Comparison of ENCODE assay signal across 12 cellular contexts in genomic region chrX:150324035-150324728, GRCh38. TPM values are rescaled to one million over a fixed set of nuclear protein-coding genes. Genes with fewer than 3 reads are reported as not detected.
DNase-seq lines count a peak whose midpoint lies in the region; ATAC-seq, FAIRE-seq and TF ChIP-seq lines count a peak whose summit lies in the region.
"Had no signal": no experiment of that assay in that cellular context is flagged by ENCODE, and none has a peak within 500 bp of the region (broad histone marks: within the 10 kb centered on the region; RNA-seq: fewer than 3 reads in every experiment).

No MANE protein-coding gene starts in this region.

- BruUV-seq in endothelial cell of umbilical vein (replicated peaks; lab: Mats Ljungman, UMichigan), result no TSS peak

- H3K4me2 ChIP-seq in endothelial cell of umbilical vein (ENCODE audit: insufficient read depth, low read length), result no peak overlapping the region
- H3K4me2 ChIP-seq in trophoblast cell (ENCODE audit: low read length), result no peak overlapping the region

- H3K9ac ChIP-seq in endothelial cell of umbilical vein (replicated peaks; ENCODE audit: extremely low read depth, insufficient read depth, low read length) (no peak overlapping the region), trophoblast cell (ENCODE audit: low read length) (no peak overlapping the region)

- H2AFZ ChIP-seq in endothelial cell of umbilical vein (ENCODE audit: low read depth, low read length) (no peak overlapping the region), trophoblast cell (ENCODE audit: insufficient read depth, low read length, poor library complexity) (no peak overlapping the region)

- no peak overlapping the region for H2BK5ac ChIP-seq in trophoblast cell (ENCODE audit: low read depth, low read length, poor library complexity)

- H3K79me1 ChIP-seq in trophoblast cell (ENCODE audit: low read length), result no peaks in the 10 kb centered on the region

- H2BK120ac ChIP-seq in trophoblast cell (ENCODE audit: insufficient read depth, low read length, poor library complexity), result no peak overlapping the region

- H3K4ac ChIP-seq in trophoblast cell (ENCODE audit: low read depth, low read length), result no peak overlapping the region

- intact Hi-C loops in endothelial cell of umbilical vein (cut with micrococcal nuclease), result no loop called here
- intact Hi-C loops in left colon (cut with DNase I, micrococcal nuclease), result no loop called here

- H4K91ac ChIP-seq in trophoblast cell (ENCODE audit: low read depth, low read length), result no peak overlapping the region

- dilution Hi-C loops in endothelial cell of umbilical vein (cut with MboI; ENCODE audit: extremely low pct_ligation_motif_present, low sequenced_read_pairs), result no loop called here

- H3K27ac ChIP-seq in endothelial cell of umbilical vein (ENCODE audit: insufficient read depth, low read depth, low read length) (peak overlapping the region; percentile 35), trophoblast cell (ENCODE audit: low read depth, low read length) (no peak overlapping the region)

- H3K4me3 ChIP-seq in endothelial cell of umbilical vein (replicated peaks in 1 of 3; ENCODE audit: insufficient read depth in 1 of 3, low read depth in 1 of 3, low read length in 3 of 3) (no peak overlapping the region), trophoblast cell (ENCODE audit: low read depth, low read length) (no peak overlapping the region)

- no peaks in the 10 kb centered on the region for H3K9me3 ChIP-seq in endothelial cell of umbilical vein (replicated peaks; ENCODE audit: control insufficient read depth, insufficient read depth, low read length)
- no peaks in the 10 kb centered on the region for H3K9me3 ChIP-seq in trophoblast cell (ENCODE audit: insufficient read depth, low read depth, low read length)

- no peak overlapping the region for H3K18ac ChIP-seq in trophoblast cell (ENCODE audit: low read length)

- no peaks in the 10 kb centered on the region for H3K9me1 ChIP-seq in endothelial cell of umbilical vein (replicated peaks; ENCODE audit: control insufficient read depth, extremely low read depth, insufficient read depth, low read length)

- POLR2A ChIA-PET in endothelial cell of umbilical vein (lab: Charles Lee), result no interaction called here

- no peak overlapping the region for H2AK5ac ChIP-seq in trophoblast cell (ENCODE audit: low read length)

- peak; percentile 87 for DNase-seq in ELR (ENCODE audit: low read depth)
- DNase-seq in RCC 7860 (ENCODE audit: low spot score), result peak; percentile 87
- DNase-seq in endothelial cell of umbilical vein (ENCODE audit: low read depth, low spot score), result peak; percentile 63
- DNase-seq in trophoblast cell, result peak; percentile 63 to 73
- DNase-seq in anterior cingulate cortex (lab: John Stamatoyannopoulos, UW), result no peak
- DNase-seq in left colon, result no peak
- DNase-seq in T-helper 9 cell, result no peak
- no peak for DNase-seq in SHP77 treated with DMSO at 0.1 percent for 48 hours (lab: John Stamatoyannopoulos, UW)
- DNase-seq: activated T-cell treated with anti-CD3 and anti-CD28 coated beads for 4 hours; central memory CD4-positive, alpha-beta T cell; NCI-H510A had no signal

- TF ChIP-seq POLR2A in endothelial cell of umbilical vein (IDR thresholded peaks at IDR 0.05; ENCODE audit: low read depth, low read length), result no peak

- CTCF ChIA-PET in endothelial cell of umbilical vein (lab: Charles Lee), result interaction anchor here (0.9 kb wide), 1 partner anchor 124 kb away, joined by 4 read pairs; no protein-coding TSS in a partner anchor

- no peak for ATAC-seq in left colon

- no peaks in the 10 kb centered on the region for H4K20me1 ChIP-seq in endothelial cell of umbilical vein (replicated peaks; ENCODE audit: control insufficient read depth, extremely low read depth, insufficient read depth, low read length)

- FAIRE-seq in RCC 7860 (lab: Jason Lieb, UNC) (peak; percentile 95), endothelial cell of umbilical vein (lab: Jason Lieb, UNC) (peak; percentile 92)
- FAIRE-seq: GM19239 had no signal

- no CpG with 5 or more reads among the region's 4 CpGs for WGBS in trophoblast cell (ENCODE audit: extremely low coverage, insufficient coverage, insufficient read length)

- H3K27me3 ChIP-seq in endothelial cell of umbilical vein (ENCODE audit: control insufficient read depth in 2 of 2, insufficient read depth in 2 of 2, low read length in 2 of 2), result no peaks in the 10 kb centered on the region
- H3K27me3 ChIP-seq in trophoblast cell (ENCODE audit: insufficient read depth, low read length), result no peaks in the 10 kb centered on the region

- no peak overlapping the region for H4K12ac ChIP-seq in trophoblast cell (ENCODE audit: low read depth, low read length)

- no peak overlapping the region for H3K14ac ChIP-seq in trophoblast cell (ENCODE audit: low read length)

- H2BK12ac ChIP-seq in trophoblast cell (ENCODE audit: low read length), result no peak overlapping the region

- H3K79me2 ChIP-seq in endothelial cell of umbilical vein (ENCODE audit: control insufficient read depth, insufficient read depth, low read length) (no peaks in the 10 kb centered on the region), trophoblast cell (ENCODE audit: control insufficient read depth, insufficient read depth, low read length, poor library complexity) (no peaks in the 10 kb centered on the region)

- no peaks in the 10 kb centered on the region for H3K36me3 ChIP-seq in endothelial cell of umbilical vein (ENCODE audit: control insufficient read depth in 2 of 2, extremely low read depth in 1 of 2, insufficient read depth in 2 of 2, low read length in 2 of 2)
- H3K36me3 ChIP-seq in trophoblast cell (ENCODE audit: control insufficient read depth in 1 of 2, insufficient read depth in 2 of 2, low read length in 2 of 2), result peaks cover 0 to 2% of the 10 kb centered on the region in 2 experiments

- TF ChIP-seq CTCF in endothelial cell of umbilical vein (IDR thresholded peaks at IDR 0.05; ENCODE audit: extremely low read depth in 1 of 2, insufficient read depth in 1 of 2, low read depth in 1 of 2, low read length in 2 of 2), result no peak

- H4K8ac ChIP-seq in trophoblast cell (ENCODE audit: low read depth, low read length), result no peak overlapping the region

- H3K4me1 ChIP-seq in endothelial cell of umbilical vein (ENCODE audit: control insufficient read depth, extremely low read depth, insufficient read depth, low read length) (peaks cover 31% of the 10 kb centered on the region), trophoblast cell (ENCODE audit: control insufficient read depth in 1 of 2, insufficient read depth in 2 of 2, low read length in 2 of 2) (no peaks in the 10 kb centered on the region)

- no peak overlapping the region for H3K23ac ChIP-seq in trophoblast cell (ENCODE audit: low read length)

TF ChIP-seq in endothelial cell of umbilical vein, 7 proteins besides CTCF, POLR2A, EP300 and RAD21:
- TF ChIP-seq FOS (IDR thresholded peaks at IDR 0.05; ENCODE audit: borderline replicate concordance, insufficient read depth, low read length) (peak; percentile 65), MAX (IDR thresholded peaks at IDR 0.05; ENCODE audit: insufficient read depth, insufficient read length) (no peak), MYC (IDR thresholded peaks at IDR 0.05; ENCODE audit: low read depth, low read length) (no peak), EZH2 (IDR thresholded peaks at IDR 0.05; ENCODE audit: borderline replicate concordance, low read depth, low read length, severe bottlenecking) (no peak), JUN (IDR thresholded peaks at IDR 0.05; ENCODE audit: borderline replicate concordance, insufficient read depth, insufficient read length, low read depth) (peak; percentile 77), GATA2 (IDR thresholded peaks at IDR 0.05; ENCODE audit: insufficient read depth, insufficient read length, low read depth, low read length) (peak; percentile 54), POLR2AphosphoS5 (IDR thresholded peaks at IDR 0.05; ENCODE audit: insufficient read depth, low read depth, low read length) (peak; percentile 26)

RNA-seq across cellular contexts. Expression of gene MAMLD1, which starts 38.9 kb away (rescaled TPM):
- total RNA-seq in endothelial cell of umbilical vein (5.6 and 5.7 TPM in 2 replicates), left colon (under 1 TPM; 0.76 to 0.92 TPM)
- 2.5 and 2.8 TPM in 2 replicates for polyA plus RNA-seq in endothelial cell of umbilical vein
- 1.6 TPM in 2 replicates for polyA plus RNA-seq in endothelial cell of umbilical vein (2011; cell fraction: cytosol; rRNA removed)
- 8.5 and 9.0 TPM in 2 replicates for polyA plus RNA-seq in endothelial cell of umbilical vein (2011; cell fraction: nucleus; rRNA removed)
- 1.7 TPM in 2 replicates for polyA plus RNA-seq in endothelial cell of umbilical vein (2012)
- polyA minus RNA-seq in endothelial cell of umbilical vein, result 1.6 and 1.9 TPM in 2 replicates
- 3.2 TPM for polyA minus RNA-seq in endothelial cell of umbilical vein (2011; cell fraction: cytosol; rRNA and poly(A)+ RNA removed)
- polyA minus RNA-seq in endothelial cell of umbilical vein (2011; cell fraction: nucleus; rRNA and poly(A)+ RNA removed), result 3.6 and 5.0 TPM in 2 replicates
- polyA plus RNA-seq in trophoblast cell (2013), result 0.03 and 0.04 TPM in 2 replicates

Comparison
In these comparisons a context has a peak if more than half of its experiments do, and no peak if none do; other contexts are left out.
1. DNase-seq: peak in ELR (single experiment), RCC 7860 (single experiment), endothelial cell of umbilical vein (single experiment) and trophoblast cell (2 of 2); none in anterior cingulate cortex (0 of 58), left colon (0 of 2), T-helper 9 cell (single experiment) and SHP77 treated with DMSO at 0.1 percent for 48 hours (single experiment).